Comparison of ENCODE assay signal across 8 cellular contexts in genomic region chr1:158124999-158125398, GRCh38. TPM values are rescaled to one million over a fixed set of nuclear protein-coding genes. Genes with fewer than 3 reads are reported as not detected.
DNase-seq lines count a peak whose midpoint lies in the region; ATAC-seq, FAIRE-seq and TF ChIP-seq lines count a peak whose summit lies in the region.

No MANE protein-coding gene starts in this region.

- CTCF ChIA-PET in WTC11 (lab: Charles Lee), result interaction anchor here (0.6 to 13.6 kb wide), 37 partner anchors 10 to 754 kb away, joined by 3 to 820 read pairs (median 4); partner anchors contain the start of genes CD1D and KIRREL1

- no peaks in the 10 kb centered on the region for H3K79me2 ChIP-seq in keratinocyte (ENCODE audit: control insufficient read depth, insufficient read depth, low read length)

- H3K27me3 ChIP-seq in bronchial epithelial cell (ENCODE audit: control insufficient read depth, insufficient read depth, low read length) (no peaks in the 10 kb centered on the region), keratinocyte (ENCODE audit: control insufficient read depth, extremely low read depth, insufficient read depth, low read length) (no peaks in the 10 kb centered on the region)

- H3K27me3 Mint-ChIP-seq in WTC11 (ENCODE audit: low read depth), result no peaks in the 10 kb centered on the region; the same call in none of the 2 replicates

- peaks cover 19% of the 10 kb centered on the region for H3K4me1 ChIP-seq in keratinocyte (ENCODE audit: control insufficient read depth, extremely low read depth, insufficient read depth, low read length)

- H3K4me3 Mint-ChIP-seq in WTC11, result no peak overlapping the region

- H3K9ac ChIP-seq in keratinocyte (ENCODE audit: control insufficient read depth, extremely low read depth, insufficient read depth, low read length), result no peak overlapping the region

- H3K9me3 Mint-ChIP-seq in WTC11, result peaks cover 8% of the 10 kb centered on the region; the same call in 1 of the 2 replicates

- TF ChIP-seq CTCF in 22Rv1 (IDR thresholded peaks at IDR 0.05) (peak; percentile 91), WTC11 (IDR thresholded peaks at IDR 0.05) (peak; percentile 78), bronchial epithelial cell (IDR thresholded peaks at IDR 0.05; ENCODE audit: insufficient read depth, low read length, severe bottlenecking) (peak; percentile 82), keratinocyte (optimal IDR thresholded peaks at IDR 0.05 in 1 of 3, IDR thresholded peaks at IDR 0.05 in 1 of 3, conservative IDR thresholded peaks at IDR 0.05 in 1 of 3; ENCODE audit: extremely low read depth in 1 of 3, insufficient read depth in 2 of 3, low read length in 3 of 3) (peak; percentile 83 to 98 (median 94))

- ATAC-seq in HG03097 (IDR thresholded peaks at IDR 0.05; ENCODE audit: low FRiP score, unreplicated experiment), result peak; percentile 66
- ATAC-seq in WTC11, result peak; percentile 89

- no peak overlapping the region for H3K4me2 ChIP-seq in keratinocyte (ENCODE audit: control insufficient read depth, extremely low read depth, insufficient read depth, low read depth, low read length)

- no peaks in the 10 kb centered on the region for H4K20me1 ChIP-seq in keratinocyte (ENCODE audit: control insufficient read depth, extremely low read depth, insufficient read depth, low read length)

- H2AFZ ChIP-seq in keratinocyte (ENCODE audit: control insufficient read depth, low read length), result no peak overlapping the region

- FAIRE-seq in GM18507 (lab: Jason Lieb, UNC) (peak; percentile 88), bronchial epithelial cell (lab: Jason Lieb, UNC) (peak; percentile 85), keratinocyte (lab: Jason Lieb, UNC) (peak; percentile 97)

- peaks cover 3% of the 10 kb centered on the region; the same call in 1 of the 2 replicates for H3K36me3 Mint-ChIP-seq in WTC11

- no peaks in the 10 kb centered on the region for H3K9me3 ChIP-seq in keratinocyte (ENCODE audit: control insufficient read depth, low read depth, low read length)

- no peak overlapping the region for H3K27ac Mint-ChIP-seq in WTC11

- no peaks in the 10 kb centered on the region for H3K9me1 ChIP-seq in keratinocyte (ENCODE audit: control insufficient read depth, extremely low read depth, insufficient read depth, low read length)

- H3K4me3 ChIP-seq in bronchial epithelial cell (ENCODE audit: low read depth, low read length) (no peak overlapping the region), keratinocyte (ENCODE audit: control insufficient read depth in 2 of 3, extremely low read depth in 1 of 3, insufficient read depth in 2 of 3, low read depth in 1 of 3, low read length in 3 of 3) (no peak overlapping the region)

- no peak overlapping the region for H3K27ac ChIP-seq in 22Rv1
- H3K27ac ChIP-seq in keratinocyte (ENCODE audit: control insufficient read depth, insufficient read depth, low read length), result no peak overlapping the region

- POLR2A ChIA-PET in WTC11 (lab: Charles Lee), result interaction anchor here (0.5 to 0.7 kb wide), 3 partner anchors 25 to 52 kb away, joined by 3 read pairs; no protein-coding TSS in a partner anchor

- peaks cover 39% of the 10 kb centered on the region for H3K4me1 Mint-ChIP-seq in WTC11

- DNase-seq in GM18507 (ENCODE audit: extremely low spot score, insufficient read length, low read depth) (peak; percentile 55), NCI-H2227 treated with DMSO at 0.1 percent for 48 hours (lab: John Stamatoyannopoulos, UW) (peak; percentile 93), WTC11 (ENCODE audit: low spot score) (peak; percentile 91), bronchial epithelial cell (ENCODE audit: low read depth) (peak; percentile 95), keratinocyte (ENCODE audit: low read depth, low spot score) (peak; percentile 92)
- DNase-seq in stimulated activated CD4-positive, alpha-beta T cell treated with anti-CD3 and anti-CD28 coated beads, Interleukin-2, amount 100 ng/mL, for 4 hours (ENCODE audit: low read depth), result peak; percentile 59

- H3K36me3 ChIP-seq in bronchial epithelial cell (ENCODE audit: control insufficient read depth, insufficient read depth, low read length) (no peaks in the 10 kb centered on the region), keratinocyte (ENCODE audit: control insufficient read depth in 2 of 2, extremely low read depth in 1 of 2, insufficient read depth in 2 of 2, low read length in 2 of 2) (no peaks in the 10 kb centered on the region)

- dilution Hi-C loops in keratinocyte (cut with MboI; ENCODE audit: extremely low pct_ligation_motif_present, low sequenced_read_pairs), result loop anchor here (25.0 kb wide), 1 partner anchor 163 kb away; no protein-coding TSS in a partner anchor

TF ChIP-seq in WTC11, 78 proteins besides CTCF, POLR2A, EP300 and RAD21 (continues in another document):
- TF ChIP-seq, protein P1, sequence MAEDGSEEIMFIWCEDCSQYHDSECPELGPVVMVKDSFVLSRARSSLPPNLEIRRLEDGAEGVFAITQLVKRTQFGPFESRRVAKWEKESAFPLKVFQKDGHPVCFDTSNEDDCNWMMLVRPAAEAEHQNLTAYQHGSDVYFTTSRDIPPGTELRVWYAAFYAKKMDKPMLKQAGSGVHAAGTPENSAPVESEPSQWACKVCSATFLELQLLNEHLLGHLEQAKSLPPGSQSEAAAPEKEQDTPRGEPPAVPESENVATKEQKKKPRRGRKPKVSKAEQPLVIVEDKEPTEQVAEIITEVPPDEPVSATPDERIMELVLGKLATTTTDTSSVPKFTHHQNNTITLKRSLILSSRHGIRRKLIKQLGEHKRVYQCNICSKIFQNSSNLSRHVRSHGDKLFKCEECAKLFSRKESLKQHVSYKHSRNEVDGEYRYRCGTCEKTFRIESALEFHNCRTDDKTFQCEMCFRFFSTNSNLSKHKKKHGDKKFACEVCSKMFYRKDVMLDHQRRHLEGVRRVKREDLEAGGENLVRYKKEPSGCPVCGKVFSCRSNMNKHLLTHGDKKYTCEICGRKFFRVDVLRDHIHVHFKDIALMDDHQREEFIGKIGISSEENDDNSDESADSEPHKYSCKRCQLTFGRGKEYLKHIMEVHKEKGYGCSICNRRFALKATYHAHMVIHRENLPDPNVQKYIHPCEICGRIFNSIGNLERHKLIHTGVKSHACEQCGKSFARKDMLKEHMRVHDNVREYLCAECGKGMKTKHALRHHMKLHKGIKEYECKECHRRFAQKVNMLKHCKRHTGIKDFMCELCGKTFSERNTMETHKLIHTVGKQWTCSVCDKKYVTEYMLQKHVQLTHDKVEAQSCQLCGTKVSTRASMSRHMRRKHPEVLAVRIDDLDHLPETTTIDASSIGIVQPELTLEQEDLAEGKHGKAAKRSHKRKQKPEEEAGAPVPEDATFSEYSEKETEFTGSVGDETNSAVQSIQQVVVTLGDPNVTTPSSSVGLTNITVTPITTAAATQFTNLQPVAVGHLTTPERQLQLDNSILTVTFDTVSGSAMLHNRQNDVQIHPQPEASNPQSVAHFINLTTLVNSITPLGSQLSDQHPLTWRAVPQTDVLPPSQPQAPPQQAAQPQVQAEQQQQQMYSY (CRISPR knock-in tag; IDR thresholded peaks at IDR 0.05), result peak; percentile 96
- TF ChIP-seq ELF4 (CRISPR knock-in tag; IDR thresholded peaks at IDR 0.05; ENCODE audit: low read depth) (no peak), ARID4B (CRISPR knock-in tag; IDR thresholded peaks at IDR 0.05; ENCODE audit: borderline replicate concordance) (no peak), NFE2L1 (CRISPR knock-in tag; IDR thresholded peaks at IDR 0.05) (no peak), CBFB (CRISPR knock-in tag; IDR thresholded peaks at IDR 0.05; ENCODE audit: low read depth) (no peak), TP53 (CRISPR knock-in tag; IDR thresholded peaks at IDR 0.05) (no peak), IRF2 (CRISPR knock-in tag; IDR thresholded peaks at IDR 0.05; ENCODE audit: borderline replicate concordance, low read depth) (no peak)

RNA-seq across cellular contexts. Expression of gene CD1D, which starts 55.7 kb away (rescaled TPM):
- total RNA-seq in WTC11 (2021) (3.8 to 4.7 TPM (median 3.9 TPM) in 3 replicates), bronchial epithelial cell (3.1 and 3.9 TPM in 2 replicates)
- 2.5 to 3.0 TPM (median 2.8 TPM) in 3 replicates for polyA plus RNA-seq in keratinocyte
- polyA plus RNA-seq in keratinocyte (2011; ENCODE audit: low read depth), result 0.72 TPM
- polyA plus RNA-seq in keratinocyte (2011; cell fraction: cytosol; rRNA removed), result 1.2 and 1.4 TPM in 2 replicates
- polyA plus RNA-seq in keratinocyte (2011; cell fraction: nucleus; rRNA removed), result 5.2 TPM in 2 replicates
- 0.90 and 3.0 TPM in 2 replicates for polyA plus RNA-seq in keratinocyte (2012; ENCODE audit: low replicate concordance)
- polyA minus RNA-seq in keratinocyte, result 0.69 to 2.4 TPM (median 1.7 TPM) in 3 replicates
- 2.9 TPM for polyA minus RNA-seq in keratinocyte (2011; cell fraction: cytosol; rRNA and poly(A)+ RNA removed)
- polyA minus RNA-seq in keratinocyte (2011; cell fraction: nucleus; rRNA and poly(A)+ RNA removed), result 3.3 and 4.1 TPM in 2 replicates
